ENCODE assay signal across 8 cellular contexts in genomic region chr16:77971306-77972131, GRCh38. TPM values are rescaled to one million over a fixed set of nuclear protein-coding genes. Genes with fewer than 3 reads are reported as not detected.
DNase-seq lines count a peak whose midpoint lies in the region; ATAC-seq and TF ChIP-seq lines count a peak whose summit lies in the region.

No MANE protein-coding gene starts in this region.

- H3K36me3 Mint-ChIP-seq in natural killer cell: no peaks in the 10 kb centered on the region
- H3K36me3 Mint-ChIP-seq in stimulated activated memory B cell treated with anti-CD40 and anti-IgM and Interleukin-4, amounts not matched to agents 10 μg/mL and 1 μg/mL and 100 μg/mL, for 72 hours: no peaks in the 10 kb centered on the region

- H3K27me3 Mint-ChIP-seq in natural killer cell (ENCODE audit: low read depth in 2 of 2): peaks cover 5 to 7% of the 10 kb centered on the region in 2 donors
- peaks cover 20% of the 10 kb centered on the region for H3K27me3 Mint-ChIP-seq in stimulated activated memory B cell treated with anti-CD40 and anti-IgM and Interleukin-4, amounts not matched to agents 10 μg/mL and 1 μg/mL and 100 μg/mL, for 72 hours

- CTCF ChIA-PET in AG04450 (lab: Charles Lee): interaction anchor here (0.6 to 7.5 kb wide), 20 partner anchors 11 to 311 kb away, joined by 3 to 135 read pairs (median 4); partner anchors contain the start of gene NUDT7

- H3K9me3 ChIP-seq in AG04450 (ENCODE audit: control insufficient read depth, insufficient read depth, low read length): no peaks in the 10 kb centered on the region

- H3K4me3 ChIP-seq in AG04450 (ENCODE audit: low read depth, low read length): no peak overlapping the region

- TF ChIP-seq CTCF in AG04450 (IDR thresholded peaks at IDR 0.05; ENCODE audit: low read depth, low read length): peak; percentile 86
- TF ChIP-seq CTCF in natural killer cell (IDR thresholded peaks at IDR 0.05): peak; percentile 68

- POLR2A ChIA-PET in AG04450 (lab: Yijun Ruan, JAX): no interaction called here

- DNase-seq in AG04450 (ENCODE audit: low read depth, low spot score) (peak; percentile 59), NOMO-1 treated with dmso at 0.1 percent for 144 hours (lab: John Stamatoyannopoulos, UW; ENCODE audit: unreplicated experiment) (peak; percentile 44), activated T-cell treated with anti-CD3 and anti-CD28 coated beads for 1 hour (ENCODE audit: low read depth) (peak; percentile 79), fibroblast of gingiva (ENCODE audit: low read depth) (peak; percentile 34), natural killer cell (peak; percentile 65)

- no peak overlapping the region for H3K4me3 Mint-ChIP-seq in natural killer cell
- no peak overlapping the region for H3K4me3 Mint-ChIP-seq in stimulated activated memory B cell treated with anti-CD40 and anti-IgM and Interleukin-4, amounts not matched to agents 10 μg/mL and 1 μg/mL and 100 μg/mL, for 72 hours

- no peak overlapping the region for H3K27ac Mint-ChIP-seq in natural killer cell
- H3K27ac Mint-ChIP-seq in stimulated activated memory B cell treated with anti-CD40 and anti-IgM and Interleukin-4, amounts not matched to agents 10 μg/mL and 1 μg/mL and 100 μg/mL, for 72 hours: no peak overlapping the region

- intact Hi-C loops in natural killer cell (cut with micrococcal nuclease): loop anchor here (1.0 kb wide), 2 partner anchors 296 to 735 kb away; no protein-coding TSS in a partner anchor

- H3K27me3 ChIP-seq in AG04450 (ENCODE audit: control insufficient read depth, insufficient read depth, low read length): no peaks in the 10 kb centered on the region

- H3K9me3 Mint-ChIP-seq in natural killer cell: no peaks in the 10 kb centered on the region
- no peaks in the 10 kb centered on the region for H3K9me3 Mint-ChIP-seq in stimulated activated memory B cell treated with anti-CD40 and anti-IgM and Interleukin-4, amounts not matched to agents 10 μg/mL and 1 μg/mL and 100 μg/mL, for 72 hours

- peak overlapping the region; percentile 21 for H3K27ac ChIP-seq in AG04450 (ENCODE audit: low read depth, low read length)

- no peaks in the 10 kb centered on the region for H3K4me1 Mint-ChIP-seq in natural killer cell
- peaks cover 7% of the 10 kb centered on the region for H3K4me1 Mint-ChIP-seq in stimulated activated memory B cell treated with anti-CD40 and anti-IgM and Interleukin-4, amounts not matched to agents 10 μg/mL and 1 μg/mL and 100 μg/mL, for 72 hours

- ATAC-seq in GM18511 (IDR thresholded peaks at IDR 0.05; ENCODE audit: unreplicated experiment) (peak; percentile 84), HG03460 (IDR thresholded peaks at IDR 0.05; ENCODE audit: unreplicated experiment) (peak; percentile 75), natural killer cell (peak in 2 of 3 donors; percentile 56 to 70)
- peak; percentile 56 for ATAC-seq in stimulated activated memory B cell treated with anti-CD40 and anti-IgM and Interleukin-4, amounts not matched to agents 10 μg/mL and 1 μg/mL and 100 μg/mL, for 72 hours

RNA-seq across cellular contexts. Expression of gene CLEC3A, which starts 50.8 kb away (rescaled TPM):
- not detected in 2 replicates for polyA plus RNA-seq in AG04450 (2011; rRNA removed)
- polyA minus RNA-seq in AG04450 (2011; rRNA and poly(A)+ RNA removed): not detected in 2 replicates
- not detected for total RNA-seq in natural killer cell
